In the genomic region with DNA sequence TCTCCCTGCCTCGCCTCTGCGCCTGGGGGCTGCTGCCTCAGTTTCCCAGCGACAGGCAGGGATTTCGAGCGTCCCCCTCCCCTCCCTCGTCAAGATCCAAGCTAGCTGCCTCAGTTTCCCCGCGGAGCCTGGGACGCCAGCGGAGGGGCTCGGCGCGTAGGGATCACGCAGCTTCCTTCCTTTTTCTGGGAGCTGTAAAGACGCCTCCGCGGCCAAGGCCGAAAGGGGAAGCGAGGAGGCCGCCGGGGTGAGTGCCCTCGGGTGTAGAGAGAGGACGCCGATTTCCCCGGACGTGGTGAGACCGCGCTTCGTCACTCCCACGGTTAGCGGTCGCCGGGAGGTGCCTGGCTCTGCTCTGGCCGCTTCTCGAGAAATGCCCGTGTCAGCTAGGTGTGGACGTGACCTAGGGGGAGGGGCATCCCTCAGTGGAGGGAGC, we compare ENCODE assay signal across 8 cellular contexts. TPM values are rescaled to one million over a fixed set of nuclear protein-coding genes. Genes with fewer than 3 reads are reported as not detected.
DNase-seq lines count a peak whose midpoint lies in the region; ATAC-seq and TF ChIP-seq lines count a peak whose summit lies in the region.

No MANE protein-coding gene starts in this region.

- H3K36me3 ChIP-seq in osteoblast (ENCODE audit: insufficient read depth, low read length) = no peaks in the 10 kb centered on the region
- no peaks in the 10 kb centered on the region for H3K36me3 ChIP-seq in uterus

- H3K79me2 ChIP-seq in osteoblast (ENCODE audit: insufficient read depth, low read length) = no peaks in the 10 kb centered on the region

- no peak for DNase-seq in AG09309 (ENCODE audit: low read depth)
- peak; percentile 81 for DNase-seq in NCI-H226
- peak; percentile 65 for DNase-seq in activated T-cell treated with anti-CD3 and anti-CD28 coated beads, Interleukin-2, amount 50 U/mL, for 1 hour
- DNase-seq in fibroblast of pulmonary artery (ENCODE audit: low read depth) = peak; percentile 53
- DNase-seq in osteoblast (ENCODE audit: insufficient read length, low spot score, missing footprints) = peak; percentile 85
- DNase-seq in uterus = peak; percentile 40 to 47
- no peak for DNase-seq in putamen (ENCODE audit: low spot score)

- H3K27me3 ChIP-seq in osteoblast (ENCODE audit: insufficient read depth, low read length) (no peaks in the 10 kb centered on the region), uterus (peaks cover 0 to 8% of the 10 kb centered on the region in 2 donors)

- H4K20me1 ChIP-seq in osteoblast (ENCODE audit: insufficient read depth, low read length) = no peaks in the 10 kb centered on the region

- H3K9me3 ChIP-seq in osteoblast (ENCODE audit: low read depth, low read length) (no peaks in the 10 kb centered on the region), uterus (no peaks in the 10 kb centered on the region)

- intact Hi-C loops in uterus (cut with DNase I; ENCODE audit: low total_unique reads) = no loop called here

- no peak for TF ChIP-seq CTCF in AG09309 (IDR thresholded peaks at IDR 0.05; ENCODE audit: control insufficient read depth, insufficient read depth, low read depth, low read length, missing control alignments)
- TF ChIP-seq CTCF in fibroblast of pulmonary artery (IDR thresholded peaks at IDR 0.05; ENCODE audit: low read length, missing control alignments) = no peak
- TF ChIP-seq CTCF in osteoblast (IDR thresholded peaks at IDR 0.05; ENCODE audit: extremely low read depth, low read depth, low read length) = no peak
- TF ChIP-seq CTCF in uterus (IDR thresholded peaks at IDR 0.05) = no peak

- H3K27ac ChIP-seq in osteoblast (ENCODE audit: low read depth, low read length) (peak overlapping the region; percentile 12), uterus (peak overlapping the region; percentile 67 to 71)

- TF ChIP-seq POLR2A in uterus (IDR thresholded peaks at IDR 0.05) = no peak

- peak overlapping the region; percentile 80 for H2AFZ ChIP-seq in osteoblast (ENCODE audit: low read length)

- H3K4me3 ChIP-seq in AG09309 (ENCODE audit: control insufficient read depth, low read depth, low read length) (peak overlapping the region; percentile 28), fibroblast of pulmonary artery (replicated peaks; ENCODE audit: low read depth, low read length) (peak overlapping the region; percentile 85), osteoblast (ENCODE audit: insufficient read depth, low read length) (peak overlapping the region; percentile 66), uterus (peak overlapping the region; percentile 11 to 31)

- H3K4me1 ChIP-seq in osteoblast (ENCODE audit: insufficient read depth, low read length) = peaks cover 11% of the 10 kb centered on the region
- H3K4me1 ChIP-seq in uterus = no peaks in the 10 kb centered on the region

- H3K4me2 ChIP-seq in osteoblast (ENCODE audit: insufficient read depth, low read length) = peak overlapping the region; percentile 74

- ATAC-seq in GM21423 (IDR thresholded peaks at IDR 0.05; ENCODE audit: unreplicated experiment) = peak; percentile 42

RNA-seq across cellular contexts. Expression of a gene that starts 0.7 kb away (rescaled TPM):
- total RNA-seq in osteoblast (25.6 and 35.5 TPM in 2 replicates), uterus (10 to 100 TPM in 3 of 4 donors, 1 to 10 TPM in 1; 6.5 to 32.8 (median 23.2) TPM)

RNA-seq across cellular contexts. Expression of a gene that starts 16.6 kb away (rescaled TPM):
- under 0.01 and 0.29 TPM in 2 replicates for total RNA-seq in osteoblast
- total RNA-seq in uterus = under 1 TPM in 1 of 4 donors, not detected in 3; 0.41 TPM

RNA-seq across cellular contexts. Expression of a gene that starts 18.2 kb away (rescaled TPM):
- total RNA-seq in osteoblast (37.1 and 37.3 TPM in 2 replicates), uterus (10 to 100 TPM; 18.2 to 56.9 (median 31.1) TPM)

RNA-seq across cellular contexts. Expression of a gene that starts 19.6 kb away (rescaled TPM):
- total RNA-seq in osteoblast (under 0.01 TPM in 1 of 2 replicates, not detected in the other), uterus (under 1 TPM in 3 of 4 donors, not detected in 1; 0.07 to 0.88 (median 0.29) TPM)

RNA-seq across cellular contexts. Expression of a gene that starts 39.1 kb away (rescaled TPM):
- 9.4 and 14.1 TPM in 2 replicates for total RNA-seq in osteoblast
- total RNA-seq in uterus = 10 to 100 TPM in 3 of 4 donors, 1 to 10 TPM in 1; 1.3 to 32.5 (median 17.3) TPM

Comparison
In these comparisons a context has a peak if more than half of its experiments do, and no peak if none do; other contexts are left out.
1. DNase-seq: peak in NCI-H226 (single experiment), activated T-cell treated with anti-CD3 and anti-CD28 coated beads, Interleukin-2, amount 50 U/mL, for 1 hour (single experiment), fibroblast of pulmonary artery (single experiment), osteoblast (single experiment) and uterus (2 of 2); none in AG09309 (single experiment) and putamen (single experiment).
2. H3K4me3 ChIP-seq: peak in every context shown above with its lines; median percentile 85 in fibroblast of pulmonary artery; 66 in osteoblast; 28 in AG09309; 21 in uterus.